ENCODE assay signal across 28 cellular contexts in the genomic region with DNA sequence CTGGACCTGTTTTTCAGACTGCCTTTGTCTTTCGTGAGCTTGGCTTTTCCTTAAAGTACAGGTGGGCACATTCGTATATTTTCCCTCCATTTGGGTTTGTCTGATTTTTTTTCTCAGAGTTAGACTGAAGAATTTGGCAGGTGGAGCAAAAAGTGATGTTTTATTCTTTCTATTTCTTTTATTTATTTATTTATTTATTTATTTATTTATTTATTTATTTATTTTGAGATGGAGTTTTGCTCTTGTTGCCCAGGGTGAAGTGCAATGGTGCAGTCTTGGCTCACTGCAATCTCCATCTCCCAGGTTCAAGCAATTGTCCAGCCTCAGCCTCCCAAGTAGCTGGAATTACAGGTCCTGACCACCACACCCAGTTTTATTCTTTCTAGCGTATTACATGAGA.
"Had no signal": no experiment of that assay in that cellular context is flagged by ENCODE, and none has a peak within 500 bp of the region (broad histone marks: within the 10 kb centered on the region; RNA-seq: fewer than 3 reads in every experiment).

No MANE protein-coding gene starts in this region.

- H3K4me1 Mint-ChIP-seq: endodermal cell had no signal

- H3K27me3 ChIP-seq: colonic mucosa, dorsolateral prefrontal cortex, esophagus muscularis mucosa, esophagus squamous epithelium, foreskin keratinocyte, gastrocnemius medialis, gastroesophageal sphincter, heart left ventricle, heart right ventricle had no signal

- FAIRE-seq: colon, endometrium, endothelial cell of umbilical vein, frontal cortex had no signal

- H3K4me3 ChIP-seq: colonic mucosa, dorsolateral prefrontal cortex, esophagus muscularis mucosa, esophagus squamous epithelium, gastrocnemius medialis, gastroesophageal sphincter, heart left ventricle, heart right ventricle had no signal

- H3K9me3 Mint-ChIP-seq: endodermal cell had no signal

- DNase-seq: colonic mucosa; cortex of kidney; dermis blood vessel endothelial cell; dorsolateral prefrontal cortex; effector CD4-positive, alpha-beta T cell; effector CD8-positive, alpha-beta T cell; effector memory CD4-positive, alpha-beta T cell; effector memory CD8-positive, alpha-beta T cell; endodermal cell; erythroblast; esophagus squamous epithelium; foreskin fibroblast; foreskin keratinocyte; foreskin melanocyte; gastrocnemius medialis; glutamatergic neuron; head of caudate nucleus; heart left ventricle; heart right ventricle had no signal

- H3K27me3 Mint-ChIP-seq: dendritic cell treated with granulocyte-macrophage colony-stimulating factor and Interleukin-4, amounts not matched to agents 40 ng/mL and 50 ng/mL, for 4 days; effector memory CD8-positive, alpha-beta T cell had no signal

- H3K36me3 ChIP-seq: colonic mucosa, esophagus muscularis mucosa, esophagus squamous epithelium, gastrocnemius medialis, gastroesophageal sphincter, heart left ventricle, heart right ventricle had no signal

- H3K4me3 Mint-ChIP-seq: dendritic cell treated with granulocyte-macrophage colony-stimulating factor and Interleukin-4, amounts not matched to agents 40 ng/mL and 50 ng/mL, for 4 days; effector memory CD8-positive, alpha-beta T cell; endodermal cell had no signal

- ATAC-seq: effector memory CD8-positive, alpha-beta T cell; esophagus mucosa; foreskin keratinocyte; gastrocnemius medialis; gastroesophageal sphincter; heart left ventricle; heart right ventricle had no signal

- H3K9me3 ChIP-seq: colonic mucosa, esophagus squamous epithelium, gastrocnemius medialis had no signal

- H3K27ac Mint-ChIP-seq: dendritic cell treated with granulocyte-macrophage colony-stimulating factor and Interleukin-4, amounts not matched to agents 40 ng/mL and 50 ng/mL, for 4 days; effector memory CD8-positive, alpha-beta T cell; endodermal cell had no signal

- H3K4me1 ChIP-seq: colonic mucosa, esophagus muscularis mucosa, esophagus squamous epithelium, foreskin keratinocyte, gastrocnemius medialis, gastroesophageal sphincter, heart left ventricle, heart right ventricle had no signal

- H3K27ac ChIP-seq: colonic mucosa, dorsolateral prefrontal cortex, epithelial cell of prostate, esophagus muscularis mucosa, esophagus squamous epithelium, foreskin keratinocyte, gastrocnemius medialis, gastroesophageal sphincter, heart left ventricle, heart right ventricle had no signal
